1 cellular context compared by ENCODE assay signal in the genomic region with DNA sequence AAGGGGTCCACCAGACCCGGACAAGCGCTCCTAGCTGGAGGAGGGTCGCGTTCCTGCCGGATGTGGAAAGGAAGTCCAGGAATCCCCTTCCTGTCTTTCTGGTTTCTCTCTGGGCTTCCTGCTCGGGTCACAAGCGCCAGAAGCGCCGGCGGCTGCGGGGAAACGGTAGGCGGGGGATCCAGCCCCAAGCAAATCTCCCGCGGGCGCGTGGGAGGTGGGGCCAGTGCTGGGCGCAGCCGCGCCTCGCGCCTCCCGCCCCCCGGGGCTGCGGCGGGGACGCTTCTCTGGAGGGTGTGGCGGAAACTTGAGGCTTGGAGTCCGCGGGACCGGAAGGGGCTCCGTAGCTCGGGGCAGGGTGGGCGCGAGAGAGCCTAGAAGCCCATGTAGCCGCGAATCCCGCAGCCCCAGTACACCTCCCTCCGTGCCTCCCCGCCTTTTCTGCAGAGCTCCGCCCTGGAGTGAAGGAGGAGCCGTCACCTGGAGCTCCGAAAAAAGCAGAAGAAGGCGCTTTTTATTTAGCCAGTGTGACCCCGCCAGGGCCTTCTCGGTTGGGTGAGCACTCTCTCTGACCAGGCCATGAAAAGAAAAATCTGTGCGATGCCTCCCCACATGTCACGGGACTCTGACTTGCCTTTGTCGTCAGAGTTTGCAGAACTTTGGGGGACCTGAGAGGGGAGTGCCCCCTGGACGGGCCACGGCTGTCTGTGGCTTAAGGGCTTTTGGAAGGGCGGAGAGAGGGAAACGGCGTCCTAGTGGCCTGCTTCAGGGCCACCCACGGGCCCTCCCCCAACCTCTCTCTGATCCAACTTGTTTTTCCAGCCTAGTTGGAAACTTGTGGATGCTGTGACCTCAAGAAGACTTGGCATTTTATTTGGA.
TF ChIP-seq lines count a peak whose summit lies in the region.

No MANE protein-coding gene starts in this region.

TF ChIP-seq in K562, 482 proteins besides CTCF, POLR2A, EP300 and RAD21 (continued from another document and continues in another):
- TF ChIP-seq TEAD4 (IDR thresholded peaks at IDR 0.05; ENCODE audit: low read length), result 0 out of 2 replicates have a peak, but pooled peaks have one; percentile 3
- no peak for TF ChIP-seq TEAD4 (CRISPR knock-in tag; IDR thresholded peaks at IDR 0.05; ENCODE audit: borderline replicate concordance)
- no peak for TF ChIP-seq NR0B1 (IDR thresholded peaks at IDR 0.05; ENCODE audit: partially characterized antibody)
- no peak for TF ChIP-seq CBX8 (IDR thresholded peaks at IDR 0.05; ENCODE audit: borderline replicate concordance, extremely low read depth, low read depth, low read length, poor library complexity, severe bottlenecking)
- TF ChIP-seq SAFB (IDR thresholded peaks at IDR 0.05; ENCODE audit: borderline replicate concordance, low read depth, low read length), result peak; percentile 54; the same call in 1 of the 2 replicates
- TF ChIP-seq, protein P1, sequence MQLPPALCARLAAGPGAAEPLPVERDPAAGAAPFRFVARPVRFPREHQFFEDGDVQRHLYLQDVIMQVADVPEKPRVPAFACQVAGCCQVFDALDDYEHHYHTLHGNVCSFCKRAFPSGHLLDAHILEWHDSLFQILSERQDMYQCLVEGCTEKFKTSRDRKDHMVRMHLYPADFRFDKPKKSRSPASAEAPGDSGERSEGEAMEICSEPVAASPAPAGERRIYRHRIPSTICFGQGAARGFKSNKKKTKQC (CRISPR knock-in tag; IDR thresholded peaks at IDR 0.05), result 0 out of 2 replicates have a peak, but pooled peaks have one; percentile 26
- no peak for TF ChIP-seq ZSCAN29 (IDR thresholded peaks at IDR 0.05)
- TF ChIP-seq TAL1 (IDR thresholded peaks at IDR 0.05), result no peak
- TF ChIP-seq E2F3 (CRISPR knock-in tag; IDR thresholded peaks at IDR 0.05), result peak; percentile 59; the same call in 1 of the 2 replicates
- TF ChIP-seq SMAD4 (CRISPR knock-in tag; conservative IDR thresholded peaks at IDR 0.05), result peak; percentile 53; the same call in 1 of the 2 replicates
- peak; percentile 83 for TF ChIP-seq POLR2G (IDR thresholded peaks at IDR 0.05; ENCODE audit: low read depth, low read length)
- TF ChIP-seq, protein P2, sequence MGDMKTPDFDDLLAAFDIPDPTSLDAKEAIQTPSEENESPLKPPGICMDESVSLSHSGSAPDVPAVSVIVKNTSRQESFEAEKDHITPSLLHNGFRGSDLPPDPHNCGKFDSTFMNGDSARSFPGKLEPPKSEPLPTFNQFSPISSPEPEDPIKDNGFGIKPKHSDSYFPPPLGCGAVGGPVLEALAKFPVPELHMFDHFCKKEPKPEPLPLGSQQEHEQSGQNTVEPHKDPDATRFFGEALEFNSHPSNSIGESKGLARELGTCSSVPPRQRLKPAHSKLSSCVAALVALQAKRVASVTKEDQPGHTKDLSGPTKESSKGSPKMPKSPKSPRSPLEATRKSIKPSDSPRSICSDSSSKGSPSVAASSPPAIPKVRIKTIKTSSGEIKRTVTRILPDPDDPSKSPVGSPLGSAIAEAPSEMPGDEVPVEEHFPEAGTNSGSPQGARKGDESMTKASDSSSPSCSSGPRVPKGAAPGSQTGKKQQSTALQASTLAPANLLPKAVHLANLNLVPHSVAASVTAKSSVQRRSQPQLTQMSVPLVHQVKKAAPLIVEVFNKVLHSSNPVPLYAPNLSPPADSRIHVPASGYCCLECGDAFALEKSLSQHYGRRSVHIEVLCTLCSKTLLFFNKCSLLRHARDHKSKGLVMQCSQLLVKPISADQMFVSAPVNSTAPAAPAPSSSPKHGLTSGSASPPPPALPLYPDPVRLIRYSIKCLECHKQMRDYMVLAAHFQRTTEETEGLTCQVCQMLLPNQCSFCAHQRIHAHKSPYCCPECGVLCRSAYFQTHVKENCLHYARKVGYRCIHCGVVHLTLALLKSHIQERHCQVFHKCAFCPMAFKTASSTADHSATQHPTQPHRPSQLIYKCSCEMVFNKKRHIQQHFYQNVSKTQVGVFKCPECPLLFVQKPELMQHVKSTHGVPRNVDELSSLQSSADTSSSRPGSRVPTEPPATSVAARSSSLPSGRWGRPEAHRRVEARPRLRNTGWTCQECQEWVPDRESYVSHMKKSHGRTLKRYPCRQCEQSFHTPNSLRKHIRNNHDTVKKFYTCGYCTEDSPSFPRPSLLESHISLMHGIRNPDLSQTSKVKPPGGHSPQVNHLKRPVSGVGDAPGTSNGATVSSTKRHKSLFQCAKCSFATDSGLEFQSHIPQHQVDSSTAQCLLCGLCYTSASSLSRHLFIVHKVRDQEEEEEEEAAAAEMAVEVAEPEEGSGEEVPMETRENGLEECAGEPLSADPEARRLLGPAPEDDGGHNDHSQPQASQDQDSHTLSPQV (IDR thresholded peaks at IDR 0.05), result 0 out of 2 replicates have a peak, but pooled peaks have one; percentile 10
- TF ChIP-seq, protein P3, sequence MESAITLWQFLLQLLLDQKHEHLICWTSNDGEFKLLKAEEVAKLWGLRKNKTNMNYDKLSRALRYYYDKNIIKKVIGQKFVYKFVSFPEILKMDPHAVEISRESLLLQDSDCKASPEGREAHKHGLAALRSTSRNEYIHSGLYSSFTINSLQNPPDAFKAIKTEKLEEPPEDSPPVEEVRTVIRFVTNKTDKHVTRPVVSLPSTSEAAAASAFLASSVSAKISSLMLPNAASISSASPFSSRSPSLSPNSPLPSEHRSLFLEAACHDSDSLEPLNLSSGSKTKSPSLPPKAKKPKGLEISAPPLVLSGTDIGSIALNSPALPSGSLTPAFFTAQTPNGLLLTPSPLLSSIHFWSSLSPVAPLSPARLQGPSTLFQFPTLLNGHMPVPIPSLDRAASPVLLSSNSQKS (CRISPR knock-in tag; IDR thresholded peaks at IDR 0.05), result no peak
- no peak for TF ChIP-seq BRF1 (IDR thresholded peaks at IDR 0.05; ENCODE audit: borderline replicate concordance, extremely low read depth, insufficient read length)
- TF ChIP-seq L3MBTL2 (IDR thresholded peaks at IDR 0.05), result peak; percentile 96
- TF ChIP-seq HNRNPLL (IDR thresholded peaks at IDR 0.05; ENCODE audit: low read depth, low read length, poor library complexity, severe bottlenecking), result peak; percentile 89
- 0 out of 2 replicates have a peak, but pooled peaks have one; percentile 38 for TF ChIP-seq SOX6 (IDR thresholded peaks at IDR 0.05)
- TF ChIP-seq JUN (IDR thresholded peaks at IDR 0.05; ENCODE audit: borderline replicate concordance, low read depth, low read length), result no peak
- no peak for TF ChIP-seq JUN (CRISPR knock-in tag; IDR thresholded peaks at IDR 0.05; ENCODE audit: borderline replicate concordance)
- peak; percentile 46 for TF ChIP-seq TBP (optimal IDR thresholded peaks at IDR 0.05; ENCODE audit: low read depth, low read length)
- TF ChIP-seq E2F8 (IDR thresholded peaks at IDR 0.05; ENCODE audit: low read depth, partially characterized antibody), result no peak
- TF ChIP-seq DPF2 (IDR thresholded peaks at IDR 0.05), result no peak
- no peak for TF ChIP-seq ZNF589 (CRISPR knock-in tag; IDR thresholded peaks at IDR 0.05; ENCODE audit: low read depth)
- no peak for TF ChIP-seq KAT2B (IDR thresholded peaks at IDR 0.05; ENCODE audit: low read depth, low read length)
- TF ChIP-seq ZNF316 (IDR thresholded peaks at IDR 0.05), result no peak
- peak; percentile 77 for TF ChIP-seq HMGN3 (IDR thresholded peaks at IDR 0.05; ENCODE audit: borderline replicate concordance, extremely low read depth, insufficient read length, low read depth, low read length)
- TF ChIP-seq POLR2B (IDR thresholded peaks at IDR 0.05; ENCODE audit: low read depth, partially characterized antibody), result peak; percentile 43
- TF ChIP-seq ZNF24 (IDR thresholded peaks at IDR 0.05), result no peak
- no peak for TF ChIP-seq SAP30 (IDR thresholded peaks at IDR 0.05; ENCODE audit: borderline replicate concordance, insufficient read depth, low read depth, low read length, poor library complexity, severe bottlenecking)
- TF ChIP-seq MTA1 (IDR thresholded peaks at IDR 0.05; ENCODE audit: borderline replicate concordance), result no peak
- TF ChIP-seq, protein P4, sequence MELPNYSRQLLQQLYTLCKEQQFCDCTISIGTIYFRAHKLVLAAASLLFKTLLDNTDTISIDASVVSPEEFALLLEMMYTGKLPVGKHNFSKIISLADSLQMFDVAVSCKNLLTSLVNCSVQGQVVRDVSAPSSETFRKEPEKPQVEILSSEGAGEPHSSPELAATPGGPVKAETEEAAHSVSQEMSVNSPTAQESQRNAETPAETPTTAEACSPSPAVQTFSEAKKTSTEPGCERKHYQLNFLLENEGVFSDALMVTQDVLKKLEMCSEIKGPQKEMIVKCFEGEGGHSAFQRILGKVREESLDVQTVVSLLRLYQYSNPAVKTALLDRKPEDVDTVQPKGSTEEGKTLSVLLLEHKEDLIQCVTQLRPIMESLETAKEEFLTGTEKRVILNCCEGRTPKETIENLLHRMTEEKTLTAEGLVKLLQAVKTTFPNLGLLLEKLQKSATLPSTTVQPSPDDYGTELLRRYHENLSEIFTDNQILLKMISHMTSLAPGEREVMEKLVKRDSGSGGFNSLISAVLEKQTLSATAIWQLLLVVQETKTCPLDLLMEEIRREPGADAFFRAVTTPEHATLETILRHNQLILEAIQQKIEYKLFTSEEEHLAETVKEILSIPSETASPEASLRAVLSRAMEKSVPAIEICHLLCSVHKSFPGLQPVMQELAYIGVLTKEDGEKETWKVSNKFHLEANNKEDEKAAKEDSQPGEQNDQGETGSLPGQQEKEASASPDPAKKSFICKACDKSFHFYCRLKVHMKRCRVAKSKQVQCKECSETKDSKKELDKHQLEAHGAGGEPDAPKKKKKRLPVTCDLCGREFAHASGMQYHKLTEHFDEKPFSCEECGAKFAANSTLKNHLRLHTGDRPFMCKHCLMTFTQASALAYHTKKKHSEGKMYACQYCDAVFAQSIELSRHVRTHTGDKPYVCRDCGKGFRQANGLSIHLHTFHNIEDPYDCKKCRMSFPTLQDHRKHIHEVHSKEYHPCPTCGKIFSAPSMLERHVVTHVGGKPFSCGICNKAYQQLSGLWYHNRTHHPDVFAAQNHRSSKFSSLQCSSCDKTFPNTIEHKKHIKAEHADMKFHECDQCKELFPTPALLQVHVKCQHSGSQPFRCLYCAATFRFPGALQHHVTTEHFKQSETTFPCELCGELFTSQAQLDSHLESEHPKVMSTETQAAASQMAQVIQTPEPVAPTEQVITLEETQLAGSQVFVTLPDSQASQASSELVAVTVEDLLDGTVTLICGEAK (IDR thresholded peaks at IDR 0.05), result peak; percentile 43; the same call in 1 of the 2 replicates
- TF ChIP-seq, protein P4 (CRISPR knock-in tag; IDR thresholded peaks at IDR 0.05), result no peak
- no peak for TF ChIP-seq RFX1 (IDR thresholded peaks at IDR 0.05)
- TF ChIP-seq KDM5B (IDR thresholded peaks at IDR 0.05; ENCODE audit: insufficient replicate concordance, low read depth, low read length), result peak; percentile 68
- TF ChIP-seq NR2C1 (IDR thresholded peaks at IDR 0.05), result peak; percentile 32
- TF ChIP-seq NR2C1 (tag; IDR thresholded peaks at IDR 0.05), result no peak
- TF ChIP-seq ZFP36 (IDR thresholded peaks at IDR 0.05; ENCODE audit: low read depth, low read length, partially characterized antibody), result no peak
